In the genomic region with DNA sequence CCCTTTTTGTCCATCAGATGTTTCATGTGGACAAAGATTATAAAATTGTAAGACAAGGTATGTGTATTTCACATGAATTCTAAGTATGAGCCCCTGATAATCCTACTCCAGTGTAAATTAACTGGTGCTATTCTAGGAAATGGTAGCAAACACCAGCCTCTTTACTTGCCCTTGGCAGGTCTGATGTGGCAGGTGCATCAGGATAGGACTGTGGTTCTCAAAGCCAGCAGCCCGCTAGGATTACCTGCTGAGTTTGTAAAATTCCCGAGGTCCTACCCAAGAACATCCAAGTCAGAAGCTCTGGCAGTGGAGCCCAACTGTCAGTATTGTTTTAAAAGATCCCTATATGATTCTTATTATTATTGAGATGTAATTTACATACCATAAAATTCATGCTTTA, we compare ENCODE assay signal across 26 cellular contexts.
"Had no signal": no experiment of that assay in that cellular context is flagged by ENCODE, and none has a peak within 500 bp of the region (broad histone marks: within the 10 kb centered on the region; RNA-seq: fewer than 3 reads in every experiment).

No MANE protein-coding gene starts in this region.

- H3K27me3 ChIP-seq: stomach, suprapubic skin, testis, thyroid gland, tibial artery, tibial nerve, transverse colon, upper lobe of left lung, upper lobe of right lung, uterus, vagina had no signal

- H3K27ac ChIP-seq: stomach, suprapubic skin, testis, thoracic aorta, thyroid gland, tibial artery, tibial nerve, transverse colon, upper lobe of left lung, upper lobe of right lung, uterus, vagina had no signal

- H3K4me1 ChIP-seq: stomach, testis, thyroid gland, tibial artery, tibial nerve, upper lobe of right lung, uterus, vagina had no signal

- H3K9me3 ChIP-seq: stomach, suprapubic skin, testis, thoracic aorta, thyroid gland, tibial artery, tibial nerve, transverse colon, upper lobe of left lung, upper lobe of right lung, uterus, vagina had no signal

- H3K36me3 ChIP-seq: stomach, suprapubic skin, thoracic aorta, tibial artery, transverse colon, upper lobe of left lung, upper lobe of right lung, uterus, vagina had no signal

- H3K4me3 ChIP-seq: stomach, suprapubic skin, testis, thoracic aorta, thyroid gland, tibial artery, tibial nerve, transverse colon, upper lobe of left lung, upper lobe of right lung, uterus, vagina had no signal

- ATAC-seq: stimulated activated effector memory CD8-positive, alpha-beta T cell treated with anti-CD3 and anti-CD28 coated beads, Interleukin-12 subunit alpha, Interleukin-12 subunit beta, amount 100 ng/mL, for 72 hours; stimulated activated memory B cell treated with anti-CD40 and anti-IgM and Interleukin-4, amounts not matched to agents 10 μg/mL and 1 μg/mL and 100 μg/mL, for 72 hours; stimulated activated naive B cell treated with anti-CD40 and anti-IgM and Interleukin-4, amounts not matched to agents 10 μg/mL and 1 μg/mL and 100 μg/mL, for 72 hours; stimulated activated naive CD8-positive, alpha-beta T cell treated with anti-CD3 and anti-CD28 coated beads, Interleukin-15, amount 100 ng/mL, for 72 hours; stimulated activated naive CD8-positive, alpha-beta T cell treated with anti-CD3 and anti-CD28 coated beads, Interleukin-15, Interleukin-2, amounts not matched to agents 100 U/mL and 50 U/mL, for 24 hours; upper lobe of right lung had no signal

- DNase-seq: stimulated activated CD4-positive, alpha-beta T cell treated with anti-CD3 and anti-CD28 coated beads, Interleukin-2, amount 100 ng/mL, for 48 hours; stimulated activated CD4-positive, alpha-beta T cell treated with anti-CD3 and anti-CD28 coated beads, Interleukin-4, amount 100 ng/mL, for 1 hour; stimulated activated CD4-positive, alpha-beta T cell treated with anti-CD3 and anti-CD28 coated beads, Interleukin-4, amount 100 ng/mL, for 24 hours; stimulated activated CD4-positive, alpha-beta T cell treated with anti-CD3 and anti-CD28 coated beads, Interleukin-4, amount 100 ng/mL, for 4 hours; stimulated activated CD8-positive, alpha-beta memory T cell treated with anti-CD3 and anti-CD28 coated beads, Interleukin-4, amount 100 ng/mL, for 48 hours; stimulated activated naive B cell treated with anti-CD40 and anti-IgM and Interleukin-4, amounts not matched to agents 10 μg/mL and 1 μg/mL and 100 μg/mL, for 72 hours; stimulated activated naive CD4-positive, alpha-beta T cell; stimulated activated naive CD4-positive, alpha-beta T cell treated with Interleukin-2 at 50 U/mL for 16 hours; stimulated activated naive CD8-positive, alpha-beta T cell treated with anti-CD3 and anti-CD28 coated beads, Interleukin-15, amount 100 ng/mL, for 72 hours; stimulated activated naive CD8-positive, alpha-beta T cell treated with anti-CD3 and anti-CD28 coated beads, Interleukin-15, Interleukin-2, amounts not matched to agents 100 U/mL and 50 U/mL, for 24 hours; stomach; substantia nigra; testis; thyroid gland; tibial artery; transverse colon; trophoblast cell; upper lobe of left lung; upper lobe of right lung; uterus had no signal
